24 cellular contexts compared by ENCODE assay signal in genomic region chr3:128358156-128358895, GRCh38.
DNase-seq lines count a peak whose midpoint lies in the region; ATAC-seq, FAIRE-seq and TF ChIP-seq lines count a peak whose summit lies in the region.
"Had no signal": no experiment of that assay in that cellular context is flagged by ENCODE, and none has a peak within 500 bp of the region (broad histone marks: within the 10 kb centered on the region; RNA-seq: fewer than 3 reads in every experiment).

No MANE protein-coding gene starts in this region.

- no TSS peak for BruUV-seq in HepG2 (replicated peaks; lab: Mats Ljungman, UMichigan)

- H3K27me3 Mint-ChIP-seq in stimulated activated naive CD8-positive, alpha-beta T cell treated with anti-CD3 and anti-CD28 coated beads, Interleukin-15, amount 100 ng/mL, for 72 hours: no peaks in the 10 kb centered on the region
- H3K27me3 Mint-ChIP-seq: B cell; CD4-positive, CD25-positive, alpha-beta regulatory T cell had no signal

- TF ChIP-seq EP300 in HepG2 (IDR thresholded peaks at IDR 0.05; ENCODE audit: low read depth in 2 of 2, low read length in 2 of 2) (no peak), HepG2 (CRISPR knock-in tag; IDR thresholded peaks at IDR 0.05; ENCODE audit: borderline replicate concordance) (no peak)

- no peak for DNase-seq in stimulated activated naive CD8-positive, alpha-beta T cell treated with anti-CD3 and anti-CD28 coated beads, Interleukin-15, amount 100 ng/mL, for 72 hours
- no peak for DNase-seq in stimulated activated naive CD8-positive, alpha-beta T cell treated with anti-CD3 and anti-CD28 coated beads, Interleukin-15, Interleukin-2, amounts not matched to agents 100 U/mL and 50 U/mL, for 24 hours
- DNase-seq in HepG2 (ENCODE audit: low spot score) (no peak), neuronal stem cell (ENCODE audit: low spot score) (no peak), HEK293T (ENCODE audit: extremely low spot score) (no peak), NCI-H1694 (lab: John Stamatoyannopoulos, UW) (no peak), SJCRH30 (no peak)
- DNase-seq: Caco-2; CD4-positive, CD25-positive, alpha-beta regulatory T cell; CD8-positive, alpha-beta T cell; DMS153; DND-41; H9 had no signal

- no peak overlapping the region for H3K23ac ChIP-seq in neuronal stem cell (ENCODE audit: low read depth, low read length, poor library complexity)

- TF ChIP-seq CTCF in HepG2 (CRISPR knock-in tag; IDR thresholded peaks at IDR 0.05): no peak

- H3K36me3 ChIP-seq in HepG2 (replicated peaks in 1 of 2; ENCODE audit: control insufficient read depth in 1 of 2, insufficient read depth in 2 of 2, low read length in 2 of 2) (peaks cover 2 to 4% of the 10 kb centered on the region in 2 experiments; a peak in 3 of 5 replicates), neuronal stem cell (replicated peaks in 1 of 2; ENCODE audit: control insufficient read depth in 2 of 2, insufficient read depth in 2 of 2, low read length in 2 of 2) (no peaks in the 10 kb centered on the region), SJCRH30 (no peaks in the 10 kb centered on the region)

- H2BK120ac ChIP-seq in neuronal stem cell (ENCODE audit: low read depth, low read length): no peak overlapping the region

- no peak overlapping the region for H3K27ac ChIP-seq in HepG2 (ENCODE audit: extremely low read length, insufficient read depth, low read length)
- no peak overlapping the region for H3K27ac ChIP-seq in neuronal stem cell (replicated peaks; ENCODE audit: low read length)
- no peak overlapping the region for H3K27ac ChIP-seq in SJCRH30
- H3K27ac ChIP-seq: 22Rv1, BLaER1, C4-2B had no signal

- no peak overlapping the region for H2BK12ac ChIP-seq in neuronal stem cell (ENCODE audit: low read length)

- H3K27me3 ChIP-seq in HepG2 (ENCODE audit: control insufficient read depth in 1 of 2, insufficient read depth in 2 of 2, low read length in 2 of 2) (no peaks in the 10 kb centered on the region), neuronal stem cell (ENCODE audit: control insufficient read depth in 3 of 3, insufficient read depth in 3 of 3, low read depth in 1 of 3, low read length in 3 of 3) (no peaks in the 10 kb centered on the region), SJCRH30 (no peaks in the 10 kb centered on the region)
- H3K27me3 ChIP-seq: BLaER1 had no signal

- H3K4me3 ChIP-seq in HepG2 (replicated peaks in 1 of 3; ENCODE audit: insufficient read depth in 1 of 3, low read depth in 2 of 3, low read length in 3 of 3): no peak overlapping the region
- H3K4me3 ChIP-seq in neuronal stem cell (ENCODE audit: low read length in 2 of 2): no peak overlapping the region
- no peak overlapping the region for H3K4me3 ChIP-seq in SJCRH30
- H3K4me3 ChIP-seq: BLaER1, GM23338 had no signal

- H3K9ac ChIP-seq in HepG2 (ENCODE audit: insufficient read depth, low read depth, low read length) (no peak overlapping the region), neuronal stem cell (ENCODE audit: low read depth, low read length, poor library complexity) (no peak overlapping the region)
- H3K9ac ChIP-seq: BLaER1 had no signal

- H3K4me1 ChIP-seq in HepG2 (ENCODE audit: insufficient read depth, low read length): peaks cover 96% of the 10 kb centered on the region
- H3K4me1 ChIP-seq in neuronal stem cell (ENCODE audit: control insufficient read depth in 2 of 2, insufficient read depth in 1 of 2, low read depth in 1 of 2, low read length in 2 of 2): peaks cover 0 to 7% of the 10 kb centered on the region in 2 donors
- peaks cover 8% of the 10 kb centered on the region; the same call in 1 of the 2 replicates for H3K4me1 ChIP-seq in SJCRH30
- H3K4me1 ChIP-seq: BLaER1 had no signal

- FAIRE-seq in HepG2 (lab: Jason Lieb, UNC): no peak
- FAIRE-seq: A204.1, G401.6, GM12892, GM19239 had no signal

- WGBS in HepG2 (ENCODE audit: low lambda C conversion rate): 99% methylated on average over 9 of the region's 17 CpGs
- WGBS in neuronal stem cell (ENCODE audit: extremely low coverage in 2 of 2, insufficient read length in 2 of 2, insufficient replicate concordance in 1 of 2), 2 donors: no CpG with 5 or more reads among the region's 17 CpGs

- H3K27ac Mint-ChIP-seq in stimulated activated naive CD8-positive, alpha-beta T cell treated with anti-CD3 and anti-CD28 coated beads, Interleukin-15, amount 100 ng/mL, for 72 hours: peak overlapping the region; percentile 29 to 62
- H3K27ac Mint-ChIP-seq: B cell; CD8-positive, alpha-beta T cell; GM23338 had no signal

- no peak for ATAC-seq in stimulated activated naive CD8-positive, alpha-beta T cell treated with anti-CD3 and anti-CD28 coated beads, Interleukin-15, amount 100 ng/mL, for 72 hours
- ATAC-seq in stimulated activated naive CD8-positive, alpha-beta T cell treated with anti-CD3 and anti-CD28 coated beads, Interleukin-15, Interleukin-2, amounts not matched to agents 100 U/mL and 50 U/mL, for 24 hours: no peak
- ATAC-seq in HepG2: no peak
- ATAC-seq in HG03097 (IDR thresholded peaks at IDR 0.05; ENCODE audit: low FRiP score, unreplicated experiment): no peak
- ATAC-seq: CD8-positive, alpha-beta T cell; GM23338; HCT116 had no signal

- no peaks in the 10 kb centered on the region for H4K20me1 ChIP-seq in HepG2 (ENCODE audit: insufficient read depth, low read length)

- H2BK15ac ChIP-seq in neuronal stem cell (ENCODE audit: low read length): no peak overlapping the region

- H3K79me2 ChIP-seq in HepG2 (ENCODE audit: insufficient read depth, low read length): no peaks in the 10 kb centered on the region

- H4K8ac ChIP-seq in neuronal stem cell (ENCODE audit: low read depth, low read length): no peak overlapping the region

- no peaks in the 10 kb centered on the region for H3K9me3 ChIP-seq in HepG2 (ENCODE audit: low read length)
- no peaks in the 10 kb centered on the region for H3K9me3 ChIP-seq in neuronal stem cell (replicated peaks in 1 of 2; ENCODE audit: control insufficient read depth in 2 of 2, insufficient read depth in 1 of 2, low read depth in 1 of 2, low read length in 2 of 2)
- H3K9me3 ChIP-seq in SJCRH30 (replicated peaks): no peaks in the 10 kb centered on the region
- H3K9me3 ChIP-seq: BLaER1, Caco-2 had no signal

- H3K18ac ChIP-seq in neuronal stem cell (ENCODE audit: low read length): peak overlapping the region; percentile 24

- TF ChIP-seq RAD21 in HepG2 (CRISPR knock-in tag; IDR thresholded peaks at IDR 0.05): no peak

- intact Hi-C loops in HepG2 (cut with micrococcal nuclease; ENCODE audit: unreplicated experiment): no loop called here

- POLR2A ChIA-PET in HepG2 (lab: Yijun Ruan, JAX): interaction anchor here (3.9 kb wide), 1 partner anchor 14 kb away, joined by 29 read pairs; no protein-coding TSS in a partner anchor
- POLR2A ChIA-PET in HEK293T (lab: Yijun Ruan, JAX): no interaction called here

- no peak overlapping the region for H2BK5ac ChIP-seq in neuronal stem cell (ENCODE audit: low read length)

- in situ Hi-C loops in HepG2 (cut with HindIII; ENCODE audit: extremely low pct_ligation_motif_present, low pct_unique_long_range_greater_than_20kb): no loop called here

- no peak overlapping the region for H3K14ac ChIP-seq in neuronal stem cell (ENCODE audit: low read length)

- H3K9me3 Mint-ChIP-seq in stimulated activated naive CD8-positive, alpha-beta T cell treated with anti-CD3 and anti-CD28 coated beads, Interleukin-15, amount 100 ng/mL, for 72 hours: no peaks in the 10 kb centered on the region
- H3K9me3 Mint-ChIP-seq: CD8-positive, alpha-beta T cell; GM23338; H9 had no signal

- H3K4ac ChIP-seq in neuronal stem cell (ENCODE audit: low read length): no peak overlapping the region

- H2AK5ac ChIP-seq in neuronal stem cell (ENCODE audit: low read depth, low read length): no peak overlapping the region

- H3K79me1 ChIP-seq in neuronal stem cell (ENCODE audit: low read depth, low read length): peaks cover 2% of the 10 kb centered on the region

- H3K4me1 Mint-ChIP-seq in stimulated activated naive CD8-positive, alpha-beta T cell treated with anti-CD3 and anti-CD28 coated beads, Interleukin-15, amount 100 ng/mL, for 72 hours: no peaks in the 10 kb centered on the region
- H3K4me1 Mint-ChIP-seq: B cell, GM23338 had no signal

- TF ChIP-seq POLR2A in HepG2 (IDR thresholded peaks at IDR 0.05; ENCODE audit: insufficient read depth in 1 of 2, low read depth in 2 of 2, low read length in 2 of 2): no peak

- H3K4me2 ChIP-seq in HepG2 (ENCODE audit: low read depth, low read length) (no peak overlapping the region), neuronal stem cell (ENCODE audit: insufficient read depth, low read length, poor library complexity, severe bottlenecking) (no peak overlapping the region)
- H3K4me2 ChIP-seq: BLaER1, GM23338 had no signal

- H3K4me3 Mint-ChIP-seq in stimulated activated naive CD8-positive, alpha-beta T cell treated with anti-CD3 and anti-CD28 coated beads, Interleukin-15, amount 100 ng/mL, for 72 hours: no peak overlapping the region
- H3K4me3 Mint-ChIP-seq: B cell; CD4-positive, CD25-positive, alpha-beta regulatory T cell; CD8-positive, alpha-beta T cell; GM23338; H9 had no signal

- H4K91ac ChIP-seq in neuronal stem cell (ENCODE audit: low read depth, low read length, poor library complexity): no peak overlapping the region

- CTCF ChIA-PET in HepG2 (lab: Yijun Ruan, JAX; ENCODE audit: low intra/inter-chr PET ratio, low total read pairs): no interaction called here
- CTCF ChIA-PET in HEK293T (lab: Yijun Ruan, JAX): no interaction called here

- H2AFZ ChIP-seq in HepG2 (ENCODE audit: low read length) (no peak overlapping the region), neuronal stem cell (ENCODE audit: low read length) (no peak overlapping the region)
- H2AFZ ChIP-seq: GM23338 had no signal

TF ChIP-seq in HepG2, 621 proteins besides CTCF, POLR2A, EP300 and RAD21:
- TF ChIP-seq ZBTB38 (CRISPR knock-in tag; IDR thresholded peaks at IDR 0.05): peak; percentile 43; the same call in 1 of the 2 replicates
- no peak for TF ChIP-seq MED8 (CRISPR knock-in tag; IDR thresholded peaks at IDR 0.05; ENCODE audit: insufficient replicate concordance)
- no peak for TF ChIP-seq DNMT1 (CRISPR knock-in tag; IDR thresholded peaks at IDR 0.05)

TF ChIP-seq in HEK293T, 16 proteins besides CTCF, POLR2A, EP300 and RAD21:
- TF ChIP-seq PKNOX1 (IDR thresholded peaks at IDR 0.05): no peak
- TF ChIP-seq BHLHE40 (IDR thresholded peaks at IDR 0.05; ENCODE audit: borderline replicate concordance): no peak
- no peak for TF ChIP-seq ELF4 (IDR thresholded peaks at IDR 0.05)
- no peak for TF ChIP-seq FOXK2 (IDR thresholded peaks at IDR 0.05)
- no peak for TF ChIP-seq SP1 (IDR thresholded peaks at IDR 0.05)
- no peak for TF ChIP-seq SUZ12 (IDR thresholded peaks at IDR 0.05)
- no peak for TF ChIP-seq FOXM1 (IDR thresholded peaks at IDR 0.05; ENCODE audit: borderline replicate concordance)
- no peak for TF ChIP-seq CTBP1 (IDR thresholded peaks at IDR 0.05; ENCODE audit: borderline replicate concordance)
TF ChIP-seq in HEK293T: peak in this region for 0.
